ENCODE assay signal across 9 cellular contexts in the genomic region with DNA sequence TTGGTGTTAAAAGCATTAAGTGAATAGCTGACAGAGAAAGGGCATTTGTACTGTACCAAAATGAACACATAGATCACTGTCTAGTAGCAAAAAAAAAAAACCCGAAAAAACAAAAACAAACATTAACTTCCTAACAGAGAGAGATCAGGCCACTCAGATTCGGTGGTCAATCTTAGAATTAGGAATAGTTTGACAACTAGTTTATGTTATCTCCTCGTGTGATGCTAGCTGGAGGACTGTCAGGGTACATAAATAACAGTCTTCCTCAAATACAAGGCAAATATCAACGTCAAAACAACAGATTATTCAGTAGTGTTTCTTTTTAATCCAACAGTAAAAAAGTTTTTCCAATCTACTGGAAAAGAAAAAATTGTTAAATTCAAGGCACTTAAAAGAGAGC. TPM values are rescaled to one million over a fixed set of nuclear protein-coding genes. Genes with fewer than 3 reads are reported as not detected.
DNase-seq lines count a peak whose midpoint lies in the region; ATAC-seq, FAIRE-seq and TF ChIP-seq lines count a peak whose summit lies in the region.
"Had no signal": no experiment of that assay in that cellular context is flagged by ENCODE, and none has a peak within 500 bp of the region (broad histone marks: within the 10 kb centered on the region; RNA-seq: fewer than 3 reads in every experiment).

No MANE protein-coding gene starts in this region.

- H3F3A ChIP-seq in PC-3 (ENCODE audit: low read length, unreplicated experiment), result peaks cover 4% of the 10 kb centered on the region

- peaks cover 46% of the 10 kb centered on the region for H3K4me1 Mint-ChIP-seq in CD8-positive, alpha-beta T cell (ENCODE audit: low read depth)

- intact Hi-C loops in CD8-positive, alpha-beta T cell (cut with DNase I, micrococcal nuclease), result loop anchor here (2.0 to 10.0 kb wide), 10 partner anchors 229 to 1811 kb away; a partner anchor contains a TSS
- intact Hi-C loops in PC-3 (cut with micrococcal nuclease), result loop anchor here (1.0 to 2.0 kb wide), 2 partner anchors 15 to 99 kb away; no protein-coding TSS in a partner anchor
- intact Hi-C loops in pancreas (cut with DNase I), result no loop called here

- DNase-seq in CD8-positive, alpha-beta T cell, result no peak
- DNase-seq in PC-3 (peak; percentile 7), erythroblast (lab: John Stamatoyannopoulos, UW) (peak; percentile 21 to 48), pancreas (no peak), NCI-H2081 (lab: John Stamatoyannopoulos, UW) (no peak), D341Med (ENCODE audit: low spot score) (no peak), G401 (ENCODE audit: low spot score) (no peak)

- H3K9ac ChIP-seq in PC-3 (ENCODE audit: low read length), result peak overlapping the region; percentile 82

- peaks cover 64% of the 10 kb centered on the region for H3K79me2 ChIP-seq in PC-3 (ENCODE audit: low read length)

- no peak for TF ChIP-seq CTCF in CD8-positive, alpha-beta T cell (IDR thresholded peaks at IDR 0.05)
- TF ChIP-seq CTCF in PC-3 (conservative IDR thresholded peaks at IDR 0.05; ENCODE audit: low read depth, low read length), result no peak
- no peak for TF ChIP-seq CTCF in pancreas (IDR thresholded peaks at IDR 0.05)

- H2AFZ ChIP-seq in PC-3 (ENCODE audit: low read length), result no peak overlapping the region

- peaks cover 29% of the 10 kb centered on the region for H3K36me3 Mint-ChIP-seq in CD8-positive, alpha-beta T cell

- in situ Hi-C loops in G401 (cut with HindIII; ENCODE audit: low sequenced_read_pairs), result no loop called here

- 2 to 6% methylated on average over 4 of the region's 4 CpGs for WGBS in pancreas, 2 donors

- CTCF ChIA-PET in CD8-positive, alpha-beta T cell (lab: Charles Lee), result interaction anchor here (1.0 to 1.4 kb wide), 3 partner anchors 9 to 95 kb away, joined by 4 read pairs; no protein-coding TSS in a partner anchor
- CTCF ChIA-PET in PC-3 (lab: Charles Lee), result no interaction called here

- no peaks in the 10 kb centered on the region for H3K27me3 Mint-ChIP-seq in CD8-positive, alpha-beta T cell (ENCODE audit: low read depth)

- no peaks in the 10 kb centered on the region for H3K9me2 ChIP-seq in PC-3 (replicated peaks; ENCODE audit: low read length)

- POLR2A ChIA-PET in CD8-positive, alpha-beta T cell (lab: Charles Lee), result interaction anchor here (0.9 to 2.3 kb wide), 4 partner anchors 16 to 98 kb away, joined by 3 to 13 read pairs (median 5); a partner anchor contains a TSS
- POLR2A ChIA-PET in PC-3 (lab: Charles Lee; ENCODE audit: unreplicated experiment), result interaction anchor here (0.6 to 2.2 kb wide), 2 partner anchors 13 to 16 kb away, joined by 3 to 15 read pairs; no protein-coding TSS in a partner anchor

- H3K9me3 Mint-ChIP-seq in CD8-positive, alpha-beta T cell, result no peaks in the 10 kb centered on the region

- no peak for ATAC-seq in CD8-positive, alpha-beta T cell
- ATAC-seq in PC-3 (no peak), pancreas (no peak), HG03378 (IDR thresholded peaks at IDR 0.05; ENCODE audit: unreplicated experiment) (no peak)
- ATAC-seq: left colon had no signal

- H3K4me3 Mint-ChIP-seq in CD8-positive, alpha-beta T cell, result peak overlapping the region; percentile 90

- H4K20me1 ChIP-seq in PC-3 (ENCODE audit: low read length), result peaks cover 5% of the 10 kb centered on the region; the same call in 1 of the 2 replicates

- no peak for TF ChIP-seq POLR2A in erythroblast (IDR thresholded peaks at IDR 0.05; ENCODE audit: low read length)

- no peak for FAIRE-seq in pancreas (lab: Jason Lieb, UNC)

- no peaks in the 10 kb centered on the region for H3K27me3 ChIP-seq in CD8-positive, alpha-beta T cell (ENCODE audit: insufficient read depth, low read length)
- H3K27me3 ChIP-seq in PC-3 (ENCODE audit: low read length), result no peaks in the 10 kb centered on the region
- H3K27me3 ChIP-seq in pancreas, result no peaks in the 10 kb centered on the region

- H3K9me3 ChIP-seq in CD8-positive, alpha-beta T cell (ENCODE audit: low read length), result no peaks in the 10 kb centered on the region
- H3K9me3 ChIP-seq in PC-3 (ENCODE audit: low read length), result no peaks in the 10 kb centered on the region
- H3K9me3 ChIP-seq in pancreas, result no peaks in the 10 kb centered on the region

- no peaks in the 10 kb centered on the region for H3K36me3 ChIP-seq in CD8-positive, alpha-beta T cell (ENCODE audit: insufficient read depth, low read length)
- H3K36me3 ChIP-seq in PC-3 (ENCODE audit: low read depth, low read length), result no peaks in the 10 kb centered on the region
- no peaks in the 10 kb centered on the region for H3K36me3 ChIP-seq in pancreas

- H3K27ac Mint-ChIP-seq in CD8-positive, alpha-beta T cell, result peak overlapping the region; percentile 97

- peak overlapping the region; percentile 64 for H3K4me3 ChIP-seq in CD8-positive, alpha-beta T cell (ENCODE audit: low read depth, low read length)
- H3K4me3 ChIP-seq in PC-3 (ENCODE audit: low read length), result peak overlapping the region; percentile 91
- peak overlapping the region in 3 of 4 donors; percentile 76 to 87 (median 87) for H3K4me3 ChIP-seq in pancreas

- no TSS peak for BruUV-seq in PC-3 (replicated peaks; lab: Mats Ljungman, UMichigan)

- peaks cover 25% of the 10 kb centered on the region for H3K4me1 ChIP-seq in CD8-positive, alpha-beta T cell (ENCODE audit: insufficient read depth, low read length)
- H3K4me1 ChIP-seq in PC-3 (ENCODE audit: insufficient read depth, low read length), result peaks cover 29% of the 10 kb centered on the region
- H3K4me1 ChIP-seq in pancreas, result peaks cover 12 to 18% (median 14%) of the 10 kb centered on the region in 3 donors

- H3K27ac ChIP-seq in CD8-positive, alpha-beta T cell (ENCODE audit: low read depth, low read length), result no peak overlapping the region
- H3K27ac ChIP-seq in PC-3 (ENCODE audit: low read length) (peak overlapping the region; percentile 79), pancreas (peak overlapping the region in 2 of 4 donors; percentile 96 to 100)

- peak overlapping the region; percentile 86 for H3K4me2 ChIP-seq in PC-3 (ENCODE audit: low read length)

RNA-seq across cellular contexts. Expression of a gene that starts 1.7 kb away (rescaled TPM):
- total RNA-seq in CD8-positive, alpha-beta T cell, result 10 to 100 TPM; 25.1 to 25.8 TPM
- total RNA-seq in PC-3 (2014; rRNA removed) (7.5 and 7.6 TPM in 2 replicates), pancreas (1 to 10 TPM; 4.9 to 8.3 (median 5.1) TPM)
- polyA plus RNA-seq in pancreas, result 1 to 10 TPM; 3.5 to 6.6 TPM
- total RNA-seq in G401 (2014; rRNA removed; shearing (Covaris generic)), result 13.2 and 15.5 TPM in 2 replicates

Comparison
In these comparisons a context has a peak if more than half of its experiments do, and no peak if none do; other contexts are left out.
1. DNase-seq: peak in PC-3 (single experiment) and erythroblast (2 of 2); none in CD8-positive, alpha-beta T cell (0 of 7), pancreas (0 of 6), NCI-H2081 (0 of 2), D341Med (single experiment) and G401 (single experiment).
2. intact Hi-C loops: an anchor here in CD8-positive, alpha-beta T cell (2.0 to 10.0 kb wide) and PC-3 (1.0 to 2.0 kb wide); none called in pancreas.
3. Peak in every context shown above with its lines, with median percentiles within 50 percentile points of each other: H3K4me3 ChIP-seq.